8 cellular contexts compared by ENCODE assay signal in the genomic region with DNA sequence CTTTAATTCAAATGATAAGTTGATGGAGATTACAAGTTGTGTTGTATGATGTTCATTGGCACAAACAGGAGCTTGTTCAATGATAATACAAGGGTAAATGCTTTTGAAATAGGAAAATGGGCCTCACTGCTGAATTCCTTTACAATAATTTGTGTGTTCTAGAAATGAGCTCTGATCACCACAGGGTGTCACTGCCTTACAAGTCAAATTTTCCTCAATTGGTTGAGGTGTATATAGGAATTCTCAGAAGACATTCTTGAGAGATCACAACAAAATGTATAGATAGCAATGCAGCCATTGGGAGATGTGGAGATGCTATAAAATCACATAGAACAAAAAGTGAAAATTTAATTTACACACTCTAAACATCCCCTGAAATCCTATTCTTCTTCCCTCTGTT. TPM values are rescaled to one million over a fixed set of nuclear protein-coding genes. Genes with fewer than 3 reads are reported as not detected.
DNase-seq lines count a peak whose midpoint lies in the region; ATAC-seq and TF ChIP-seq lines count a peak whose summit lies in the region.

No MANE protein-coding gene starts in this region.

- peaks cover 6% of the 10 kb centered on the region for H3K36me3 Mint-ChIP-seq in activated naive CD4-positive, alpha-beta T cell treated with anti-CD3 and anti-CD28 coated beads, Interleukin-2, amount 10 ng/mL, durations not matched to agents 7 days and 5 days
- H3K36me3 Mint-ChIP-seq in progenitor cell of endocrine pancreas (ENCODE audit: insufficient read depth), result no peaks in the 10 kb centered on the region

- TF ChIP-seq CTCF in progenitor cell of endocrine pancreas (IDR thresholded peaks at IDR 0.05; ENCODE audit: unreplicated experiment), result peak; percentile 44

- H3K9me3 Mint-ChIP-seq in activated naive CD4-positive, alpha-beta T cell treated with anti-CD3 and anti-CD28 coated beads, Interleukin-2, amount 10 ng/mL, durations not matched to agents 7 days and 5 days, result no peaks in the 10 kb centered on the region
- H3K9me3 Mint-ChIP-seq in progenitor cell of endocrine pancreas (ENCODE audit: low read depth), result peaks cover 13% of the 10 kb centered on the region

- no peak for ATAC-seq in HG03460 (IDR thresholded peaks at IDR 0.05; ENCODE audit: unreplicated experiment)

- H3K27me3 Mint-ChIP-seq in activated naive CD4-positive, alpha-beta T cell treated with anti-CD3 and anti-CD28 coated beads, Interleukin-2, amount 10 ng/mL, durations not matched to agents 7 days and 5 days, result no peaks in the 10 kb centered on the region
- H3K27me3 Mint-ChIP-seq in progenitor cell of endocrine pancreas, result no peaks in the 10 kb centered on the region

- no peak overlapping the region for H3K27ac Mint-ChIP-seq in activated naive CD4-positive, alpha-beta T cell treated with anti-CD3 and anti-CD28 coated beads, Interleukin-2, amount 10 ng/mL, durations not matched to agents 7 days and 5 days
- no peak overlapping the region for H3K27ac Mint-ChIP-seq in progenitor cell of endocrine pancreas

- peak; percentile 45 for DNase-seq in activated naive CD4-positive, alpha-beta T cell treated with anti-CD3 and anti-CD28 coated beads, Interleukin-2, amount 10 ng/mL, durations not matched to agents 7 days and 5 days
- no peak for DNase-seq in activated naive CD4-positive, alpha-beta T cell treated with Interleukin-2 at 50 U/mL for 16 hours
- DNase-seq in NCI-H1694 (lab: John Stamatoyannopoulos, UW) (peak; percentile 0), cerebellum (ENCODE audit: low spot score) (peak; percentile 3), progenitor cell of endocrine pancreas (ENCODE audit: low spot score, unreplicated experiment) (no peak), COR-L47 (lab: John Stamatoyannopoulos, UW) (no peak), NCI-H2196 treated with DMSO at 0.1 percent for 48 hours (lab: John Stamatoyannopoulos, UW; ENCODE audit: unreplicated experiment) (no peak)

- H3K4me3 Mint-ChIP-seq in activated naive CD4-positive, alpha-beta T cell treated with anti-CD3 and anti-CD28 coated beads, Interleukin-2, amount 10 ng/mL, durations not matched to agents 7 days and 5 days, result no peak overlapping the region
- no peak overlapping the region for H3K4me3 Mint-ChIP-seq in progenitor cell of endocrine pancreas (ENCODE audit: low read depth)

- CTCF ChIA-PET in activated naive CD4-positive, alpha-beta T cell treated with anti-CD3 and anti-CD28 coated beads, Interleukin-2, amount 10 ng/mL, durations not matched to agents 7 days and 5 days (lab: Charles Lee), result interaction anchor here (0.8 to 3.1 kb wide), 9 partner anchors 291 to 713 kb away, joined by 3 to 51 read pairs (median 4); a partner anchor contains a TSS

- H3K4me1 Mint-ChIP-seq in activated naive CD4-positive, alpha-beta T cell treated with anti-CD3 and anti-CD28 coated beads, Interleukin-2, amount 10 ng/mL, durations not matched to agents 7 days and 5 days, result peaks cover 12% of the 10 kb centered on the region
- no peaks in the 10 kb centered on the region for H3K4me1 Mint-ChIP-seq in progenitor cell of endocrine pancreas (ENCODE audit: low read depth)

RNA-seq across cellular contexts. Expression of a gene that starts 49.6 kb away (rescaled TPM):
- total RNA-seq in cerebellum, result 18.4 TPM
- total RNA-seq in progenitor cell of endocrine pancreas, result 4.7 and 4.8 TPM in 2 replicates

Comparison
In these comparisons a context has a peak if more than half of its experiments do, and no peak if none do; other contexts are left out.
1. DNase-seq: peak in activated naive CD4-positive, alpha-beta T cell treated with anti-CD3 and anti-CD28 coated beads, Interleukin-2, amount 10 ng/mL, durations not matched to agents 7 days and 5 days (single experiment), NCI-H1694 (single experiment) and cerebellum (single experiment); none in activated naive CD4-positive, alpha-beta T cell treated with Interleukin-2 at 50 U/mL for 16 hours (single experiment), progenitor cell of endocrine pancreas (single experiment), COR-L47 (single experiment) and NCI-H2196 treated with DMSO at 0.1 percent for 48 hours (single experiment).